ENCODE assay signal across 26 cellular contexts in genomic region chr2:185676316-185676715, GRCh38.
DNase-seq lines count a peak whose midpoint lies in the region; ATAC-seq and TF ChIP-seq lines count a peak whose summit lies in the region.
"Had no signal": no experiment of that assay in that cellular context is flagged by ENCODE, and none has a peak within 500 bp of the region (broad histone marks: within the 10 kb centered on the region; RNA-seq: fewer than 3 reads in every experiment).

No MANE protein-coding gene starts in this region.

- no peak for TF ChIP-seq CTCF in RWPE2 (IDR thresholded peaks at IDR 0.05; ENCODE audit: poor library complexity, severe bottlenecking)
- no peak for TF ChIP-seq CTCF in foreskin keratinocyte (conservative IDR thresholded peaks at IDR 0.05)

- peaks cover 0 to 10% (median 0%) of the 10 kb centered on the region in 9 donors for H3K9me3 Mint-ChIP-seq in naive thymus-derived CD8-positive, alpha-beta T cell
- no peaks in the 10 kb centered on the region for H3K9me3 Mint-ChIP-seq in activated CD4-positive, alpha-beta T cell treated with anti-CD3 and anti-CD28 coated beads, Interleukin-2, amount 10 ng/mL, durations not matched to agents 7 days and 5 days
- H3K9me3 Mint-ChIP-seq: activated naive CD8-positive, alpha-beta T cell treated with anti-CD3 and anti-CD28 coated beads, Interleukin-2, amount 10 ng/mL, durations not matched to agents 7 days and 5 days; activated T-cell treated with anti-CD3 and anti-CD28 coated beads, Interleukin-2, amount 50 U/mL, for 24 hours; CD14-positive monocyte; memory B cell; T-helper 2 cell treated with Interferon-gamma antibody and Interleukin-4, amounts not matched to agents 5 μg/mL and 100 μg/mL, for 36 hours had no signal

- no peak overlapping the region for H3K4me3 Mint-ChIP-seq in naive thymus-derived CD8-positive, alpha-beta T cell
- no peak overlapping the region for H3K4me3 Mint-ChIP-seq in activated CD4-positive, alpha-beta T cell treated with anti-CD3 and anti-CD28 coated beads, Interleukin-2, amount 10 ng/mL, durations not matched to agents 7 days and 5 days
- H3K4me3 Mint-ChIP-seq: activated CD4-positive, alpha-beta T cell treated with anti-CD3 and anti-CD28 coated beads for 36 hours; activated naive CD8-positive, alpha-beta T cell treated with anti-CD3 and anti-CD28 coated beads, Interleukin-2, amount 10 ng/mL, durations not matched to agents 7 days and 5 days; activated T-cell treated with anti-CD3 and anti-CD28 coated beads, Interleukin-2, amount 50 U/mL, for 24 hours; CD14-positive monocyte; H9; memory B cell; T-helper 2 cell treated with Interferon-gamma antibody and Interleukin-4, amounts not matched to agents 5 μg/mL and 100 μg/mL, for 36 hours had no signal

- no peaks in the 10 kb centered on the region for H3K36me3 Mint-ChIP-seq in naive thymus-derived CD8-positive, alpha-beta T cell
- no peaks in the 10 kb centered on the region for H3K36me3 Mint-ChIP-seq in activated CD4-positive, alpha-beta T cell treated with anti-CD3 and anti-CD28 coated beads, Interleukin-2, amount 10 ng/mL, durations not matched to agents 7 days and 5 days (ENCODE audit: low read depth)
- H3K36me3 Mint-ChIP-seq: activated naive CD8-positive, alpha-beta T cell treated with anti-CD3 and anti-CD28 coated beads, Interleukin-2, amount 10 ng/mL, durations not matched to agents 7 days and 5 days; CD14-positive monocyte; memory B cell had no signal

- no peaks in the 10 kb centered on the region for H3K27me3 Mint-ChIP-seq in naive thymus-derived CD8-positive, alpha-beta T cell
- no peaks in the 10 kb centered on the region for H3K27me3 Mint-ChIP-seq in activated CD4-positive, alpha-beta T cell treated with anti-CD3 and anti-CD28 coated beads, Interleukin-2, amount 10 ng/mL, durations not matched to agents 7 days and 5 days
- H3K27me3 Mint-ChIP-seq: activated CD4-positive, alpha-beta T cell treated with anti-CD3 and anti-CD28 coated beads for 36 hours; activated naive CD8-positive, alpha-beta T cell treated with anti-CD3 and anti-CD28 coated beads, Interleukin-2, amount 10 ng/mL, durations not matched to agents 7 days and 5 days; activated T-cell treated with anti-CD3 and anti-CD28 coated beads, Interleukin-2, amount 50 U/mL, for 24 hours; memory B cell had no signal

- no peaks in the 10 kb centered on the region for H3K36me3 ChIP-seq in RWPE2 (ENCODE audit: low read depth)
- H3K36me3 ChIP-seq: ascending aorta, stomach, thyroid gland had no signal

- no peaks in the 10 kb centered on the region for H3K9me3 ChIP-seq in RWPE2 (ENCODE audit: severe bottlenecking)
- H3K9me3 ChIP-seq: ascending aorta, psoas muscle, stomach, thyroid gland had no signal

- no peak overlapping the region for H3K27ac Mint-ChIP-seq in naive thymus-derived CD8-positive, alpha-beta T cell
- no peak overlapping the region for H3K27ac Mint-ChIP-seq in activated CD4-positive, alpha-beta T cell treated with anti-CD3 and anti-CD28 coated beads, Interleukin-2, amount 10 ng/mL, durations not matched to agents 7 days and 5 days
- H3K27ac Mint-ChIP-seq: activated CD4-positive, alpha-beta T cell treated with anti-CD3 and anti-CD28 coated beads for 36 hours; activated naive CD8-positive, alpha-beta T cell treated with anti-CD3 and anti-CD28 coated beads, Interleukin-2, amount 10 ng/mL, durations not matched to agents 7 days and 5 days; activated T-cell treated with anti-CD3 and anti-CD28 coated beads, Interleukin-2, amount 50 U/mL, for 24 hours; CD14-positive monocyte; H9; memory B cell; T-helper 2 cell treated with Interferon-gamma antibody and Interleukin-4, amounts not matched to agents 5 μg/mL and 100 μg/mL, for 36 hours had no signal

- DNase-seq in RWPE2 (ENCODE audit: low spot score) (no peak), foreskin keratinocyte (peak in 1 of 2 donors; percentile 29), NCI-H2227 treated with DMSO at 0.1 percent for 48 hours (lab: John Stamatoyannopoulos, UW) (no peak), NAMALWA (ENCODE audit: low spot score) (no peak)
- DNase-seq in naive thymus-derived CD8-positive, alpha-beta T cell: no peak
- no peak for DNase-seq in activated CD4-positive, alpha-beta T cell treated with anti-CD3 and anti-CD28 coated beads, Interleukin-2, amount 10 ng/mL, durations not matched to agents 7 days and 5 days
- DNase-seq: activated CD4-positive, alpha-beta T cell treated with anti-CD3 and anti-CD28 coated beads for 36 hours; activated gamma-delta T cell; activated naive CD8-positive, alpha-beta T cell treated with anti-CD3 and anti-CD28 coated beads, Interleukin-2, amount 10 ng/mL, durations not matched to agents 7 days and 5 days; activated T-cell treated with anti-CD3 and anti-CD28 coated beads, Interleukin-2, amount 50 U/mL, for 24 hours; H9; NCI-H1092; NCI-H1694 treated with DMSO at 0.1 percent for 48 hours; NCI-H774; nucleus accumbens; psoas muscle; stomach; thyroid gland had no signal

- CTCF ChIA-PET in activated CD4-positive, alpha-beta T cell treated with anti-CD3 and anti-CD28 coated beads, Interleukin-2, amount 10 ng/mL, durations not matched to agents 7 days and 5 days (lab: Charles Lee): no interaction called here

- ATAC-seq in GM21717 (IDR thresholded peaks at IDR 0.05; ENCODE audit: unreplicated experiment): peak; percentile 59
- ATAC-seq in HG02981 (IDR thresholded peaks at IDR 0.05; ENCODE audit: unreplicated experiment): peak; percentile 57
- peak; percentile 42; the same call in 1 of the 3 replicates for ATAC-seq in RWPE2 (ENCODE audit: low read depth)
- ATAC-seq in foreskin keratinocyte: peak; percentile 55
- no peak for ATAC-seq in naive thymus-derived CD8-positive, alpha-beta T cell
- ATAC-seq: activated CD4-positive, alpha-beta T cell treated with anti-CD3 and anti-CD28 coated beads for 36 hours had no signal

- no peaks in the 10 kb centered on the region for H3K27me3 ChIP-seq in RWPE2 (ENCODE audit: insufficient read depth, poor library complexity, severe bottlenecking)
- H3K27me3 ChIP-seq in foreskin keratinocyte: no peaks in the 10 kb centered on the region
- H3K27me3 ChIP-seq: ascending aorta, dorsolateral prefrontal cortex, stomach, thyroid gland had no signal

- no peak overlapping the region for H3K4me3 ChIP-seq in RWPE2 (ENCODE audit: severe bottlenecking)
- H3K4me3 ChIP-seq: ascending aorta, dorsolateral prefrontal cortex, psoas muscle, stomach, thyroid gland had no signal

- H3K27ac ChIP-seq in RWPE2 (ENCODE audit: poor library complexity, severe bottlenecking): no peak overlapping the region
- no peak overlapping the region for H3K27ac ChIP-seq in foreskin keratinocyte
- H3K27ac ChIP-seq: ascending aorta, dorsolateral prefrontal cortex, HL-60, psoas muscle, stomach, thyroid gland had no signal

- H3K4me1 ChIP-seq in RWPE2 (ENCODE audit: insufficient read depth, poor library complexity, severe bottlenecking) (no peaks in the 10 kb centered on the region), foreskin keratinocyte (no peaks in the 10 kb centered on the region)
- H3K4me1 ChIP-seq: ascending aorta, psoas muscle, stomach, thyroid gland had no signal

- POLR2A ChIA-PET in naive thymus-derived CD8-positive, alpha-beta T cell (lab: Charles Lee): no interaction called here
- POLR2A ChIA-PET in activated CD4-positive, alpha-beta T cell treated with anti-CD3 and anti-CD28 coated beads, Interleukin-2, amount 10 ng/mL, durations not matched to agents 7 days and 5 days (lab: Charles Lee): no interaction called here

- no peaks in the 10 kb centered on the region for H3K4me1 Mint-ChIP-seq in naive thymus-derived CD8-positive, alpha-beta T cell
- H3K4me1 Mint-ChIP-seq in activated CD4-positive, alpha-beta T cell treated with anti-CD3 and anti-CD28 coated beads, Interleukin-2, amount 10 ng/mL, durations not matched to agents 7 days and 5 days: no peaks in the 10 kb centered on the region
- H3K4me1 Mint-ChIP-seq: activated CD4-positive, alpha-beta T cell treated with anti-CD3 and anti-CD28 coated beads for 36 hours; activated naive CD8-positive, alpha-beta T cell treated with anti-CD3 and anti-CD28 coated beads, Interleukin-2, amount 10 ng/mL, durations not matched to agents 7 days and 5 days; CD14-positive monocyte; memory B cell had no signal

Comparison
In these comparisons a context has a peak if more than half of its experiments do, and no peak if none do; other contexts are left out.
1. ATAC-seq: peak in GM21717 (single experiment), HG02981 (single experiment), RWPE2 (single experiment) and foreskin keratinocyte (single experiment); none in naive thymus-derived CD8-positive, alpha-beta T cell (0 of 2).